11 cellular contexts compared by ENCODE assay signal in the genomic region with DNA sequence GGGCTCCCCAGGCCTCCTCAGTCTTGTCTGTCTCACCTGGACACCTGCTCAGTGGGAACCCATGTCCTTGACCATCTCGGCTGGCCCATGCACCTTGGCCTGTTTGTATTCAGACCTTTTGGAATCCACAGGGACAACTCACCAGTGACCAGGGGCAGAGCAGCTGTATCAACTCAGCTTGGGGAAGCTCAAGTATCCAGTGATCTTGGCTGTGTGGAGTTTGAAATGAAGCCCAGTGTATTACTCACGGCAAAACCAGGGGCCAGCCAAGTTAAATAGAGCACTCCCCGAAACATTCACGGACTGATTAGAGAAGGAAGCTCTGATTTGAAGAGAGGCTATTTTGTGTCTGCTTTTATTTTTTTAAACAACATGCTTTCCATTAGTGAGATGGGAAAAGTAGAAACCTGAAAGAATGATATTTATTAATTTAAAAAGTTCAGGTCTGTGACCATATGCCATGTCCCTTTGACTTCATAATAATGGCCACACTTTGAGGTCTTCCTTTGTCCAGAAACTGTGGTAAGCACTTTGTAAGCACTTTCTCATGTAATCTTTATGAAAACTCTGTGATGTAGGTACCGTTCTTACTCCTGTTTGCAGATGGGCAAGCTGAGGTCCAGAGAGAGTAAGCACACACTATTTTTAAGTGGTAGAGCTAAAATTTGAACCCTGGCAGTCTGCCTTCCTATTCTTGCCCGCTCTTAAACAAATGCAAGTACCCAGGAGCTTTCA.
DNase-seq lines count a peak whose midpoint lies in the region; ATAC-seq and TF ChIP-seq lines count a peak whose summit lies in the region.
"Had no signal": no experiment of that assay in that cellular context is flagged by ENCODE, and none has a peak within 500 bp of the region (broad histone marks: within the 10 kb centered on the region; RNA-seq: fewer than 3 reads in every experiment).

No MANE protein-coding gene starts in this region.

- peaks cover 1% of the 10 kb centered on the region for H3K36me3 Mint-ChIP-seq in progenitor cell of endocrine pancreas (ENCODE audit: insufficient read depth)
- H3K36me3 Mint-ChIP-seq: stimulated activated effector memory CD8-positive, alpha-beta T cell treated with anti-CD3 and anti-CD28 coated beads, Interleukin-12 subunit alpha, Interleukin-12 subunit beta, amount 100 ng/mL, for 72 hours had no signal

- TF ChIP-seq CTCF in mammary epithelial cell (conservative IDR thresholded peaks at IDR 0.05 in 1 of 2, IDR thresholded peaks at IDR 0.05 in 1 of 2; ENCODE audit: extremely low read depth in 1 of 2, insufficient read depth in 1 of 2, low read depth in 1 of 2, low read length in 2 of 2) = no peak
- TF ChIP-seq CTCF in progenitor cell of endocrine pancreas (IDR thresholded peaks at IDR 0.05; ENCODE audit: unreplicated experiment) = no peak

- no peak overlapping the region for H3K4me3 ChIP-seq in mammary epithelial cell (replicated peaks in 1 of 3; ENCODE audit: insufficient read depth in 1 of 3, low read depth in 2 of 3, low read length in 3 of 3)

- H3K4me2 ChIP-seq in mammary epithelial cell (ENCODE audit: insufficient read depth, low read depth, low read length) = no peak overlapping the region

- no peaks in the 10 kb centered on the region for H4K20me1 ChIP-seq in mammary epithelial cell (ENCODE audit: insufficient read depth, low read length)

- H3K27me3 ChIP-seq in mammary epithelial cell (ENCODE audit: insufficient read depth, low read length) = no peaks in the 10 kb centered on the region

- ATAC-seq in left colon (peak; percentile 76), GM18867 (IDR thresholded peaks at IDR 0.05; ENCODE audit: unreplicated experiment) (no peak)
- ATAC-seq: stimulated activated effector memory CD8-positive, alpha-beta T cell treated with anti-CD3 and anti-CD28 coated beads, Interleukin-12 subunit alpha, Interleukin-12 subunit beta, amount 100 ng/mL, for 72 hours had no signal

- H3K4me1 ChIP-seq in mammary epithelial cell (ENCODE audit: insufficient read depth, low read length) = no peaks in the 10 kb centered on the region

- BruUV-seq in mammary epithelial cell (replicated peaks; lab: Mats Ljungman, UMichigan) = no TSS peak

- no peak overlapping the region for H3K9ac ChIP-seq in mammary epithelial cell (ENCODE audit: insufficient read depth, low read length)

- dilution Hi-C loops in mammary epithelial cell (cut with HindIII; ENCODE audit: low sequenced_read_pairs) = no loop called here

- no peaks in the 10 kb centered on the region for H3K36me3 ChIP-seq in mammary epithelial cell (ENCODE audit: insufficient read depth, low read length)

- no peak overlapping the region for H3K27ac ChIP-seq in mammary epithelial cell (ENCODE audit: insufficient read depth, low read depth, low read length)

- DNase-seq in HT1080 (ENCODE audit: low read depth) (peak; percentile 64), mammary epithelial cell (peak; percentile 52), left colon (peak; percentile 17 to 51), stromal cell of bone marrow (ENCODE audit: low read depth) (peak; percentile 98), progenitor cell of endocrine pancreas (ENCODE audit: low spot score, unreplicated experiment) (no peak)
- no peak for DNase-seq in stimulated activated naive CD4-positive, alpha-beta T cell (lab: John Stamatoyannopoulos, UW)
- DNase-seq in stimulated activated CD4-positive, alpha-beta T cell treated with anti-CD3 and anti-CD28 coated beads, Interleukin-2, amount 100 ng/mL, for 48 hours = no peak
- DNase-seq: NCI-H2081, retina had no signal

- H3K27me3 Mint-ChIP-seq in progenitor cell of endocrine pancreas = no peaks in the 10 kb centered on the region

- H3K9me3 ChIP-seq in mammary epithelial cell (replicated peaks; ENCODE audit: insufficient read depth, low read length) = no peaks in the 10 kb centered on the region

- no peaks in the 10 kb centered on the region for H3K79me2 ChIP-seq in mammary epithelial cell (ENCODE audit: insufficient read depth, low read length)

- no peaks in the 10 kb centered on the region for H3K4me1 Mint-ChIP-seq in progenitor cell of endocrine pancreas (ENCODE audit: low read depth)
- H3K4me1 Mint-ChIP-seq: stimulated activated effector memory CD8-positive, alpha-beta T cell treated with anti-CD3 and anti-CD28 coated beads, Interleukin-12 subunit alpha, Interleukin-12 subunit beta, amount 100 ng/mL, for 72 hours had no signal

- CTCF ChIA-PET in mammary epithelial cell (lab: Charles Lee; ENCODE audit: low non-redundant PET) = no interaction called here

- no peak overlapping the region for H3K27ac Mint-ChIP-seq in progenitor cell of endocrine pancreas
- H3K27ac Mint-ChIP-seq: stimulated activated effector memory CD8-positive, alpha-beta T cell treated with anti-CD3 and anti-CD28 coated beads, Interleukin-12 subunit alpha, Interleukin-12 subunit beta, amount 100 ng/mL, for 72 hours had no signal

- no peak overlapping the region for H3K4me3 Mint-ChIP-seq in progenitor cell of endocrine pancreas (ENCODE audit: low read depth)
- H3K4me3 Mint-ChIP-seq: stimulated activated effector memory CD8-positive, alpha-beta T cell treated with anti-CD3 and anti-CD28 coated beads, Interleukin-12 subunit alpha, Interleukin-12 subunit beta, amount 100 ng/mL, for 72 hours had no signal

- H2AFZ ChIP-seq in mammary epithelial cell (ENCODE audit: low read depth, low read length) = no peak overlapping the region

- in situ Hi-C loops in mammary epithelial cell (cut with MboI; ENCODE audit: low sequenced_read_pairs in 2 of 2) = no loop called here

- intact Hi-C loops in mammary epithelial cell (cut with micrococcal nuclease) = no loop called here
- intact Hi-C loops in left colon (cut with DNase I, micrococcal nuclease) = no loop called here

- H3K9me3 Mint-ChIP-seq in progenitor cell of endocrine pancreas (ENCODE audit: low read depth) = peaks cover 7% of the 10 kb centered on the region

- 82% methylated on average over 6 of the region's 6 CpGs for WGBS in mammary epithelial cell (ENCODE audit: low coverage, missing lambda C conversion rate)

Comparison
In these comparisons a context has a peak if more than half of its experiments do, and no peak if none do; other contexts are left out.
1. DNase-seq: peak in HT1080 (single experiment), mammary epithelial cell (single experiment), left colon (2 of 2) and stromal cell of bone marrow (single experiment); none in stimulated activated naive CD4-positive, alpha-beta T cell (0 of 6), stimulated activated CD4-positive, alpha-beta T cell treated with anti-CD3 and anti-CD28 coated beads, Interleukin-2, amount 100 ng/mL, for 48 hours (0 of 2) and progenitor cell of endocrine pancreas (single experiment).